Comparison of ENCODE assay signal across 10 cellular contexts in the genomic region with DNA sequence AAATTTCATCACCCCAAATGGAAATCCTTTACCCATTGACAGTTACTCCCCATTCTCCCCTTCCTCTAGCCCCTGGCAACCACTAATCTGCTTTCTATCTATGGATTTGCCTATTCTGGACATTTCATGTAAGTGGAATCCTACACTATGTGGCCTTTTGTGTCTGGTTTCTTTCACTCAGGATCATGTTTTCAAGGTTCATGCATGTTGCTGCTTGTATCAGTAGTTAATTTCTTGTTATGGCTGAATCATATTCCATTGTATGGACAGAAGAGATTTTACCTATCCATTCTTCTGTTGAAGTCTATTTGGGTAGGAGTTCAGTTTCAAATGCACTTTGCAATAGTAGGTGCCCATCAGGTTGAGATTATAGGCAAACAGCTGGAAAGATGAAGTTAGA. TPM values are rescaled to one million over a fixed set of nuclear protein-coding genes. Genes with fewer than 3 reads are reported as not detected.
A peak's percentile ranks its signal among the peaks of the same experiment; 100 is the strongest.
DNase-seq lines count a peak whose midpoint lies in the region; ATAC-seq and TF ChIP-seq lines count a peak whose summit lies in the region.
"Had no signal": no experiment of that assay in that cellular context is flagged by ENCODE, and none has a peak within 500 bp of the region (broad histone marks: within the 10 kb centered on the region; RNA-seq: fewer than 3 reads in every experiment).

No MANE protein-coding gene starts in this region.

- DNase-seq in Calu3 (no peak), natural killer cell (no peak), NCI-H2081 treated with DMSO at 0.1 percent for 48 hours (lab: John Stamatoyannopoulos, UW) (no peak), HUDEP-2 (lab: John Stamatoyannopoulos, UW; ENCODE audit: unreplicated experiment in 76 of 76) (no peak), NCI-H82 (lab: John Stamatoyannopoulos, UW) (no peak)
- no peak for DNase-seq in activated naive CD4-positive, alpha-beta T cell treated with anti-CD3 and anti-CD28 coated beads, Interleukin-2, amount 50 U/mL, for 72 hours (ENCODE audit: low spot score in 2 of 2)
- DNase-seq: caudate nucleus, retina had no signal

- peak overlapping the region; percentile 81 for H3K4me3 ChIP-seq in HUES64 (ENCODE audit: low read length)

- H3K36me3 Mint-ChIP-seq in Calu3 (ENCODE audit: insufficient read depth, unreplicated experiment) (peaks cover 56% of the 10 kb centered on the region), natural killer cell (peaks cover 6% of the 10 kb centered on the region)
- H3K36me3 Mint-ChIP-seq in activated naive CD4-positive, alpha-beta T cell treated with anti-CD3 and anti-CD28 coated beads, Interleukin-2, amount 50 U/mL, for 72 hours = peaks cover 28 to 47% of the 10 kb centered on the region in 2 donors

- no peaks in the 10 kb centered on the region for H3K9me3 ChIP-seq in HUES64 (ENCODE audit: insufficient read depth, low read depth, low read length)

- CTCF ChIA-PET in Calu3 (lab: Charles Lee) = no interaction called here

- ATAC-seq in activated naive CD4-positive, alpha-beta T cell treated with anti-CD3 and anti-CD28 coated beads, Interleukin-2, amount 50 U/mL, for 72 hours = no peak
- no peak for ATAC-seq in natural killer cell
- ATAC-seq in HG03521 (IDR thresholded peaks at IDR 0.05; ENCODE audit: unreplicated experiment) = no peak

- H3K27me3 ChIP-seq in HUES64 (ENCODE audit: insufficient read depth, low read length) = no peaks in the 10 kb centered on the region

- intact Hi-C loops in Calu3 (cut with micrococcal nuclease; ENCODE audit: unreplicated experiment) = loop anchor here (2.0 kb wide), 2 partner anchors 49 to 143 kb away; partner anchors contain the start of gene KSR2
- intact Hi-C loops in natural killer cell (cut with micrococcal nuclease) = no loop called here

- no peaks in the 10 kb centered on the region for H3K9me3 Mint-ChIP-seq in Calu3 (ENCODE audit: low read depth, unreplicated experiment)
- peaks cover 0 to 4% of the 10 kb centered on the region in 2 donors for H3K9me3 Mint-ChIP-seq in activated naive CD4-positive, alpha-beta T cell treated with anti-CD3 and anti-CD28 coated beads, Interleukin-2, amount 50 U/mL, for 72 hours
- no peaks in the 10 kb centered on the region for H3K9me3 Mint-ChIP-seq in natural killer cell

- H3K27me3 Mint-ChIP-seq in Calu3 (ENCODE audit: unreplicated experiment) (no peaks in the 10 kb centered on the region), natural killer cell (ENCODE audit: low read depth in 2 of 2) (peaks cover 0 to 6% of the 10 kb centered on the region in 2 donors)

- BruUV-seq in Calu3 (replicated peaks; lab: Mats Ljungman, UMichigan) = no TSS peak

- peaks cover 4% of the 10 kb centered on the region; the same call in 1 of the 2 replicates for H3K4me1 ChIP-seq in HUES64 (ENCODE audit: insufficient read depth, low read length)

- no peak for TF ChIP-seq CTCF in Calu3 (IDR thresholded peaks at IDR 0.05; ENCODE audit: unreplicated experiment)
- no peak for TF ChIP-seq CTCF in natural killer cell (IDR thresholded peaks at IDR 0.05)

- H3K27ac Mint-ChIP-seq in Calu3 (ENCODE audit: unreplicated experiment) (no peak overlapping the region), natural killer cell (peak overlapping the region; percentile 16 to 86)
- H3K27ac Mint-ChIP-seq in activated naive CD4-positive, alpha-beta T cell treated with anti-CD3 and anti-CD28 coated beads, Interleukin-2, amount 50 U/mL, for 72 hours = peak overlapping the region; percentile 37 to 93

- H3K4me3 Mint-ChIP-seq in Calu3 (ENCODE audit: low read depth, unreplicated experiment) = peak overlapping the region; percentile 88
- peak overlapping the region; percentile 77 for H3K4me3 Mint-ChIP-seq in natural killer cell

- H3K4me1 Mint-ChIP-seq in Calu3 (ENCODE audit: low read depth, unreplicated experiment) (peaks cover 16% of the 10 kb centered on the region), natural killer cell (peaks cover 19 to 21% of the 10 kb centered on the region in 2 donors)

- peaks cover 52% of the 10 kb centered on the region for H3K36me3 ChIP-seq in HUES64 (ENCODE audit: insufficient read depth, low read length)

- no peak overlapping the region for H3K27ac ChIP-seq in HUES64 (ENCODE audit: low read depth, low read length)

- no peak overlapping the region for H3K9ac ChIP-seq in HUES64 (ENCODE audit: low read depth, low read length)

RNA-seq across cellular contexts. Expression of gene RFC5, which starts 1.4 kb away (rescaled TPM):
- total RNA-seq in Calu3 (2022) = 52.0 and 54.6 TPM in 2 replicates
- 48.6 TPM for polyA plus RNA-seq in HUES64 (2013, experiment 1 of 2)
- 39.4 TPM for polyA plus RNA-seq in HUES64 (2013, experiment 2 of 2)
- 10 to 100 TPM; 69.6 to 88.0 TPM for total RNA-seq in activated naive CD4-positive, alpha-beta T cell treated with anti-CD3 and anti-CD28 coated beads, Interleukin-2, amount 50 U/mL, for 72 hours
- 10 to 100 TPM; 11.9 to 19.6 (median 15.8) TPM for total RNA-seq in natural killer cell

RNA-seq across cellular contexts. Expression of gene WSB2, which starts 43.1 kb away (rescaled TPM):
- total RNA-seq in Calu3 (2022) (93.5 and 112 TPM in 2 replicates), natural killer cell (10 to 100 TPM; 25.5 to 29.5 (median 28.8) TPM)
- 38.8 TPM for polyA plus RNA-seq in HUES64 (2013, experiment 1 of 2)
- 44.1 TPM for polyA plus RNA-seq in HUES64 (2013, experiment 2 of 2)
- 10 to 100 TPM; 39.7 to 61.6 TPM for total RNA-seq in activated naive CD4-positive, alpha-beta T cell treated with anti-CD3 and anti-CD28 coated beads, Interleukin-2, amount 50 U/mL, for 72 hours

RNA-seq across cellular contexts. Expression of gene KSR2, which starts 49.1 kb away (rescaled TPM):
- total RNA-seq in Calu3 (2022) = 1.6 and 1.9 TPM in 2 replicates
- 0.40 TPM for polyA plus RNA-seq in HUES64 (2013, experiment 1 of 2)
- 0.44 TPM for polyA plus RNA-seq in HUES64 (2013, experiment 2 of 2)
- under 1 TPM; 0.02 to 0.04 TPM for total RNA-seq in activated naive CD4-positive, alpha-beta T cell treated with anti-CD3 and anti-CD28 coated beads, Interleukin-2, amount 50 U/mL, for 72 hours
- total RNA-seq in natural killer cell = not detected
